12 cellular contexts compared by ENCODE assay signal in the genomic region with DNA sequence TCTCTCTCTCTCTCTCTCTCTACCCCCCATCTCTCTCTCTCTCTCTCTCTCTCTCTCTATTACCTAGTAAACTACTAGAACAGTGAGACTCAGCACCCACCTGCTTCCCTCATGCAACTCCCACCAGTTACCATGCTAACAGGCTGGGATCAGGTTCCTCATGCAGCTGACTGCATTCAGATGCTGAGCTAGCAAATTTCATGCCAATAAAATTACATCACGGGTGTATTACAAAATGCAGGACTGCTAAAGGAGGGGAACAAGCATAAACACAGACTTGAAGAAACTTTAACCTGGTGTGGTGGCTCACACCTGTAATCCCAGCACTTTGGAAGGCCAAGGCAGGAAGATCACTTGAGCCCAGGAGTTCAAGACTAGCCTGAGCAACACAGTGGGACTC.
DNase-seq lines count a peak whose midpoint lies in the region; ATAC-seq and TF ChIP-seq lines count a peak whose summit lies in the region.
"Had no signal": no experiment of that assay in that cellular context is flagged by ENCODE, and none has a peak within 500 bp of the region (broad histone marks: within the 10 kb centered on the region; RNA-seq: fewer than 3 reads in every experiment).

No MANE protein-coding gene starts in this region.

- no peaks in the 10 kb centered on the region for H4K20me1 ChIP-seq in OCI-LY7 (ENCODE audit: insufficient read depth, low read length)

- no peak overlapping the region for H3K4me3 ChIP-seq in skeletal muscle tissue (ENCODE audit: low read length in 3 of 3)
- H3K4me3 ChIP-seq in vagina, result no peak overlapping the region
- no peak overlapping the region for H3K4me3 ChIP-seq in OCI-LY7 (ENCODE audit: low read depth, low read length, poor library complexity, severe bottlenecking)

- DNase-seq in activated T-cell treated with anti-CD3 and anti-CD28 coated beads, Interleukin-2, amount 50 U/mL, for 72 hours, result no peak
- no peak for DNase-seq in activated T-cell treated with anti-CD3 and anti-CD28 coated beads, Interleukin-2, amount 50 U/mL, for 4 hours
- DNase-seq in WTC11 (ENCODE audit: low spot score) (no peak), iris pigment epithelial cell (ENCODE audit: low read depth) (peak; percentile 81), HEK293T (ENCODE audit: extremely low spot score) (no peak), vagina (ENCODE audit: extremely low spot score in 2 of 2) (no peak), OCI-LY7 (ENCODE audit: low spot score) (no peak)
- DNase-seq: Kasumi-1; NCI-H2227 treated with DMSO at 0.1 percent for 48 hours; stimulated activated CD4-positive, alpha-beta T cell treated with anti-CD3 and anti-CD28 coated beads, Interleukin-1b, Interleukin-23, amount 100 ng/mL, for 48 hours; stimulated activated naive CD8-positive, alpha-beta T cell treated with anti-CD3 and anti-CD28 coated beads, Interleukin-15, Interleukin-2, amounts not matched to agents 100 U/mL and 50 U/mL, for 24 hours had no signal

- H3K4me1 ChIP-seq in skeletal muscle tissue (ENCODE audit: control insufficient read depth in 3 of 3, insufficient read depth in 3 of 3, low read length in 3 of 3) (peaks cover 2 to 5% (median 5%) of the 10 kb centered on the region in 3 donors), vagina (no peaks in the 10 kb centered on the region), OCI-LY7 (ENCODE audit: insufficient read depth, low read length, poor library complexity, severe bottlenecking) (no peaks in the 10 kb centered on the region)

- no peak overlapping the region for H3K4me2 ChIP-seq in OCI-LY7 (ENCODE audit: low read length)

- H3K4me3 Mint-ChIP-seq in activated T-cell treated with anti-CD3 and anti-CD28 coated beads, Interleukin-2, amount 50 U/mL, for 72 hours, result no peak overlapping the region
- H3K4me3 Mint-ChIP-seq in activated T-cell treated with anti-CD3 and anti-CD28 coated beads, Interleukin-2, amount 50 U/mL, for 4 hours, result no peak overlapping the region
- no peak overlapping the region for H3K4me3 Mint-ChIP-seq in WTC11

- no peaks in the 10 kb centered on the region for H3K9me2 ChIP-seq in OCI-LY7 (ENCODE audit: insufficient read depth, low read length)

- BruUV-seq in OCI-LY7 (replicated peaks; lab: Mats Ljungman, UMichigan), result no TSS peak

- H3K36me3 Mint-ChIP-seq in activated T-cell treated with anti-CD3 and anti-CD28 coated beads, Interleukin-2, amount 50 U/mL, for 72 hours (ENCODE audit: insufficient read depth in 2 of 2), result peaks cover 7 to 37% of the 10 kb centered on the region in 2 donors
- H3K36me3 Mint-ChIP-seq in activated T-cell treated with anti-CD3 and anti-CD28 coated beads, Interleukin-2, amount 50 U/mL, for 4 hours (ENCODE audit: insufficient read depth), result peaks cover 51% of the 10 kb centered on the region
- H3K36me3 Mint-ChIP-seq in WTC11, result peaks cover 57% of the 10 kb centered on the region

- H3K36me3 ChIP-seq in skeletal muscle tissue (ENCODE audit: control insufficient read depth in 3 of 3, insufficient read depth in 3 of 3, low read length in 3 of 3), result peaks cover 8 to 28% (median 18%) of the 10 kb centered on the region in 3 donors
- H3K36me3 ChIP-seq in vagina, result peaks cover 0 to 12% of the 10 kb centered on the region in 2 donors
- no peaks in the 10 kb centered on the region for H3K36me3 ChIP-seq in OCI-LY7 (ENCODE audit: insufficient read depth, low read length)

- POLR2A ChIA-PET in WTC11 (lab: Charles Lee), result no interaction called here
- POLR2A ChIA-PET in HEK293T (lab: Yijun Ruan, JAX), result no interaction called here
- POLR2A ChIA-PET in OCI-LY7 (lab: Charles Lee), result no interaction called here

- CTCF ChIA-PET in WTC11 (lab: Charles Lee), result no interaction called here
- CTCF ChIA-PET in HEK293T (lab: Yijun Ruan, JAX), result no interaction called here
- CTCF ChIA-PET in OCI-LY7 (lab: Charles Lee; ENCODE audit: unreplicated experiment), result no interaction called here

- H3K9ac ChIP-seq in skeletal muscle tissue (ENCODE audit: low read depth in 1 of 3, low read length in 3 of 3), result no peak overlapping the region

- TF ChIP-seq CTCF in WTC11 (IDR thresholded peaks at IDR 0.05) (no peak), vagina (IDR thresholded peaks at IDR 0.05) (no peak), OCI-LY7 (conservative IDR thresholded peaks at IDR 0.05; ENCODE audit: low read length) (no peak)

- TF ChIP-seq POLR2A in vagina (IDR thresholded peaks at IDR 0.05), result no peak

- no peaks in the 10 kb centered on the region for H3K9me3 Mint-ChIP-seq in activated T-cell treated with anti-CD3 and anti-CD28 coated beads, Interleukin-2, amount 50 U/mL, for 72 hours
- H3K9me3 Mint-ChIP-seq in activated T-cell treated with anti-CD3 and anti-CD28 coated beads, Interleukin-2, amount 50 U/mL, for 4 hours, result no peaks in the 10 kb centered on the region
- no peaks in the 10 kb centered on the region for H3K9me3 Mint-ChIP-seq in WTC11

- intact Hi-C loops in vagina (cut with DNase I), result no loop called here
- intact Hi-C loops in OCI-LY7 (cut with micrococcal nuclease; ENCODE audit: unreplicated experiment), result no loop called here

- H3K27me3 ChIP-seq in skeletal muscle tissue (ENCODE audit: control insufficient read depth in 3 of 3, insufficient read depth in 3 of 3, low read length in 3 of 3), result no peaks in the 10 kb centered on the region
- H3K27me3 ChIP-seq in vagina, result no peaks in the 10 kb centered on the region

- H3K79me2 ChIP-seq in OCI-LY7 (ENCODE audit: insufficient read depth, low read depth, low read length), result no peaks in the 10 kb centered on the region

- peak overlapping the region; percentile 42 for H3K27ac Mint-ChIP-seq in activated T-cell treated with anti-CD3 and anti-CD28 coated beads, Interleukin-2, amount 50 U/mL, for 72 hours
- peak overlapping the region; percentile 63; the same call in 1 of the 2 replicates for H3K27ac Mint-ChIP-seq in WTC11

- no peaks in the 10 kb centered on the region for H3K9me3 ChIP-seq in skeletal muscle tissue (ENCODE audit: control insufficient read depth in 3 of 3, low read length in 3 of 3)
- H3K9me3 ChIP-seq in vagina, result no peaks in the 10 kb centered on the region
- H3K9me3 ChIP-seq in OCI-LY7 (ENCODE audit: low read length), result no peaks in the 10 kb centered on the region

- no peak for ATAC-seq in activated T-cell treated with anti-CD3 and anti-CD28 coated beads, Interleukin-2, amount 50 U/mL, for 72 hours (replicated peaks in 1 of 2)
- no peak for ATAC-seq in activated T-cell treated with anti-CD3 and anti-CD28 coated beads, Interleukin-2, amount 50 U/mL, for 4 hours
- ATAC-seq in WTC11, result no peak
- ATAC-seq: stimulated activated naive CD8-positive, alpha-beta T cell treated with anti-CD3 and anti-CD28 coated beads, Interleukin-15, Interleukin-2, amounts not matched to agents 100 U/mL and 50 U/mL, for 24 hours had no signal

- H3K4me1 Mint-ChIP-seq in activated T-cell treated with anti-CD3 and anti-CD28 coated beads, Interleukin-2, amount 50 U/mL, for 72 hours (ENCODE audit: low read depth), result peaks cover 21% of the 10 kb centered on the region
- H3K4me1 Mint-ChIP-seq in activated T-cell treated with anti-CD3 and anti-CD28 coated beads, Interleukin-2, amount 50 U/mL, for 4 hours (ENCODE audit: low read depth), result peaks cover 16% of the 10 kb centered on the region
- H3K4me1 Mint-ChIP-seq in WTC11, result no peaks in the 10 kb centered on the region

- no peaks in the 10 kb centered on the region for H3K27me3 Mint-ChIP-seq in activated T-cell treated with anti-CD3 and anti-CD28 coated beads, Interleukin-2, amount 50 U/mL, for 72 hours (ENCODE audit: low read depth)
- H3K27me3 Mint-ChIP-seq in activated T-cell treated with anti-CD3 and anti-CD28 coated beads, Interleukin-2, amount 50 U/mL, for 4 hours (ENCODE audit: low read depth), result no peaks in the 10 kb centered on the region
- no peaks in the 10 kb centered on the region for H3K27me3 Mint-ChIP-seq in WTC11 (ENCODE audit: low read depth)

- H3K27ac ChIP-seq in skeletal muscle tissue (ENCODE audit: low read depth, low read length) (peak overlapping the region; percentile 26), vagina (no peak overlapping the region), OCI-LY7 (ENCODE audit: low read depth, low read length, poor library complexity, severe bottlenecking) (no peak overlapping the region)

- H2AFZ ChIP-seq in OCI-LY7 (ENCODE audit: low read length), result no peak overlapping the region

TF ChIP-seq in HEK293T, 16 proteins besides CTCF, POLR2A, EP300 and RAD21:
- TF ChIP-seq HDGF (IDR thresholded peaks at IDR 0.05; ENCODE audit: borderline replicate concordance) (no peak), FOXA1 (IDR thresholded peaks at IDR 0.05) (no peak), FOXM1 (IDR thresholded peaks at IDR 0.05; ENCODE audit: borderline replicate concordance) (no peak), FOXK2 (IDR thresholded peaks at IDR 0.05) (no peak), ZNF384 (IDR thresholded peaks at IDR 0.05) (no peak), ELF4 (IDR thresholded peaks at IDR 0.05) (no peak), TARDBP (IDR thresholded peaks at IDR 0.05) (no peak), LEF1 (IDR thresholded peaks at IDR 0.05; ENCODE audit: borderline replicate concordance) (no peak), CTBP1 (IDR thresholded peaks at IDR 0.05; ENCODE audit: borderline replicate concordance) (no peak), SP1 (IDR thresholded peaks at IDR 0.05) (no peak), NFRKB (IDR thresholded peaks at IDR 0.05) (no peak), BHLHE40 (IDR thresholded peaks at IDR 0.05; ENCODE audit: borderline replicate concordance) (no peak), L3MBTL2 (conservative IDR thresholded peaks at IDR 0.05) (no peak), ARNT (IDR thresholded peaks at IDR 0.05) (no peak), SUZ12 (IDR thresholded peaks at IDR 0.05) (no peak)
- TF ChIP-seq, protein P1, sequence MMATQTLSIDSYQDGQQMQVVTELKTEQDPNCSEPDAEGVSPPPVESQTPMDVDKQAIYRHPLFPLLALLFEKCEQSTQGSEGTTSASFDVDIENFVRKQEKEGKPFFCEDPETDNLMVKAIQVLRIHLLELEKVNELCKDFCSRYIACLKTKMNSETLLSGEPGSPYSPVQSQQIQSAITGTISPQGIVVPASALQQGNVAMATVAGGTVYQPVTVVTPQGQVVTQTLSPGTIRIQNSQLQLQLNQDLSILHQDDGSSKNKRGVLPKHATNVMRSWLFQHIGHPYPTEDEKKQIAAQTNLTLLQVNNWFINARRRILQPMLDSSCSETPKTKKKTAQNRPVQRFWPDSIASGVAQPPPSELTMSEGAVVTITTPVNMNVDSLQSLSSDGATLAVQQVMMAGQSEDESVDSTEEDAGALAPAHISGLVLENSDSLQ (IDR thresholded peaks at IDR 0.05), result no peak
